ENCODE assay signal across 2 cellular contexts in the genomic region with DNA sequence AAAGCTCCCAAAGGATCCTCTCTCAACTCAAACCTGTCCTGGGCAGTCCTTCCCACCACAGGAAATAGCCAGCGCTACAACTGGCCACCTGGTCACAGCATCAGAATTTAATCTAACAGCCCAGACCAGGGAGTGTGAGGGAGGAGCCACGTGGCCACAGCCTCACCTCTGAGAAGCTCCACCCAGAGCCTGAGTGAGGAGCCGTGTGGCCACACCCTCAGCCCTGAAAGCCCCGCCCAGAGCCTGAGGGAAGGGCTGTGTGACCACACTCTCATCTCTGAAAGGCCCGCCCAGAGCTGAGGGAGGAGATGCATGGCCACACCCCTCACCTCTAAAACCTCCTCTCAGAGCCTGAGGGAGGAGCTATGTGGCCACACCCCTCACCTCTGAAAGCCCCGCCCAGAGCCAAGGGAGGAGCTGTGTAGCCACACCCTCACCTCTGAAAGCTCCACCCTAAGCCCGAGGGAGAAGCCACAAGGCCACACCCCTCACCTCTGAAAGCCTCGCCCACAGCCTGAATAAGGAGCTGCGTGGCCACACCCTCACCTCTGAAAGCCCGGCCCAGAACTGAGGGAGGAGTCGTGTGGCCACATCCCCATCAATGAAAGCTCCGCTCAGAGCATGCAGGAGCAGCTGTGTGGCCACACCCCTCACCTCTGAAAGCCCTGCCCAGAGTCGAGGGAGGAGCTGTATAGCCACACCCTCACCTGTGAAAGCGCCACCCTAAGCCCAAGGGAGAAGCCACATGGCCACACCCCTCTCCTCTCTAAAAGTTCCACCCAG.
A peak's percentile ranks its signal among the peaks of the same experiment; 100 is the strongest.
TF ChIP-seq lines count a peak whose summit lies in the region.

No MANE protein-coding gene starts in this region.

TF ChIP-seq in HEK293T, 16 proteins besides CTCF, POLR2A, EP300 and RAD21 (continued from another document):
- TF ChIP-seq, protein P1, sequence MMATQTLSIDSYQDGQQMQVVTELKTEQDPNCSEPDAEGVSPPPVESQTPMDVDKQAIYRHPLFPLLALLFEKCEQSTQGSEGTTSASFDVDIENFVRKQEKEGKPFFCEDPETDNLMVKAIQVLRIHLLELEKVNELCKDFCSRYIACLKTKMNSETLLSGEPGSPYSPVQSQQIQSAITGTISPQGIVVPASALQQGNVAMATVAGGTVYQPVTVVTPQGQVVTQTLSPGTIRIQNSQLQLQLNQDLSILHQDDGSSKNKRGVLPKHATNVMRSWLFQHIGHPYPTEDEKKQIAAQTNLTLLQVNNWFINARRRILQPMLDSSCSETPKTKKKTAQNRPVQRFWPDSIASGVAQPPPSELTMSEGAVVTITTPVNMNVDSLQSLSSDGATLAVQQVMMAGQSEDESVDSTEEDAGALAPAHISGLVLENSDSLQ (IDR thresholded peaks at IDR 0.05) = no peak

TF ChIP-seq in HepG2, 621 proteins besides CTCF, POLR2A, EP300 and RAD21 (continues in another document):
- TF ChIP-seq, protein P2, sequence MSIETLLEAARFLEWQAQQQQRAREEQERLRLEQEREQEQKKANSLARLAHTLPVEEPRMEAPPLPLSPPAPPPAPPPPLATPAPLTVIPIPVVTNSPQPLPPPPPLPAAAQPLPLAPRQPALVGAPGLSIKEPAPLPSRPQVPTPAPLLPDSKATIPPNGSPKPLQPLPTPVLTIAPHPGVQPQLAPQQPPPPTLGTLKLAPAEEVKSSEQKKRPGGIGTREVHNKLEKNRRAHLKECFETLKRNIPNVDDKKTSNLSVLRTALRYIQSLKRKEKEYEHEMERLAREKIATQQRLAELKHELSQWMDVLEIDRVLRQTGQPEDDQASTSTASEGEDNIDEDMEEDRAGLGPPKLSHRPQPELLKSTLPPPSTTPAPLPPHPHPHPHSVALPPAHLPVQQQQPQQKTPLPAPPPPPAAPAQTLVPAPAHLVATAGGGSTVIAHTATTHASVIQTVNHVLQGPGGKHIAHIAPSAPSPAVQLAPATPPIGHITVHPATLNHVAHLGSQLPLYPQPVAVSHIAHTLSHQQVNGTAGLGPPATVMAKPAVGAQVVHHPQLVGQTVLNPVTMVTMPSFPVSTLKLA (IDR thresholded peaks at IDR 0.05) = peak; percentile 20; the same call in 1 of the 2 replicates
- TF ChIP-seq MXI1 (IDR thresholded peaks at IDR 0.05; ENCODE audit: borderline replicate concordance, low read depth, low read length) (peak; percentile 44; the same call in 1 of the 3 replicates), ZNF501 (CRISPR knock-in tag; IDR thresholded peaks at IDR 0.05) (no peak), PPARG (CRISPR knock-in tag; conservative IDR thresholded peaks at IDR 0.05) (no peak), ZNF12 (CRISPR knock-in tag; IDR thresholded peaks at IDR 0.05) (no peak), ZNF768 (CRISPR knock-in tag; IDR thresholded peaks at IDR 0.05) (peak; percentile 57; the same call in 1 of the 2 replicates), MTA1 (CRISPR knock-in tag; IDR thresholded peaks at IDR 0.05; ENCODE audit: borderline replicate concordance) (no peak), GABPB1 (CRISPR knock-in tag; IDR thresholded peaks at IDR 0.05) (0 out of 2 replicates have a peak, but pooled peaks have one; percentile 8), MAFF (IDR thresholded peaks at IDR 0.05; ENCODE audit: low read depth, low read length) (no peak), NRL (CRISPR knock-in tag; IDR thresholded peaks at IDR 0.05; ENCODE audit: borderline replicate concordance) (peak; percentile 57; the same call in 1 of the 2 replicates), PRPF4 (IDR thresholded peaks at IDR 0.05; ENCODE audit: low read depth, low read length, poor library complexity, severe bottlenecking) (no peak), FLYWCH1 (CRISPR knock-in tag; IDR thresholded peaks at IDR 0.05) (no peak), ZNF788 (CRISPR knock-in tag; IDR thresholded peaks at IDR 0.05; ENCODE audit: borderline replicate concordance) (no peak), CENPT (CRISPR knock-in tag; IDR thresholded peaks at IDR 0.05; ENCODE audit: low read depth) (no peak), HNRNPUL1 (IDR thresholded peaks at IDR 0.05; ENCODE audit: low read depth, low read length) (no peak), ZMAT3 (CRISPR knock-in tag; conservative IDR thresholded peaks at IDR 0.05) (no peak), NCOA2 (CRISPR knock-in tag; IDR thresholded peaks at IDR 0.05) (no peak), SAP130 (CRISPR knock-in tag; IDR thresholded peaks at IDR 0.05; ENCODE audit: low read depth) (peak; percentile 48; the same call in 1 of the 2 replicates), STAT5B (CRISPR knock-in tag; IDR thresholded peaks at IDR 0.05) (no peak)
- TF ChIP-seq, protein P3, sequence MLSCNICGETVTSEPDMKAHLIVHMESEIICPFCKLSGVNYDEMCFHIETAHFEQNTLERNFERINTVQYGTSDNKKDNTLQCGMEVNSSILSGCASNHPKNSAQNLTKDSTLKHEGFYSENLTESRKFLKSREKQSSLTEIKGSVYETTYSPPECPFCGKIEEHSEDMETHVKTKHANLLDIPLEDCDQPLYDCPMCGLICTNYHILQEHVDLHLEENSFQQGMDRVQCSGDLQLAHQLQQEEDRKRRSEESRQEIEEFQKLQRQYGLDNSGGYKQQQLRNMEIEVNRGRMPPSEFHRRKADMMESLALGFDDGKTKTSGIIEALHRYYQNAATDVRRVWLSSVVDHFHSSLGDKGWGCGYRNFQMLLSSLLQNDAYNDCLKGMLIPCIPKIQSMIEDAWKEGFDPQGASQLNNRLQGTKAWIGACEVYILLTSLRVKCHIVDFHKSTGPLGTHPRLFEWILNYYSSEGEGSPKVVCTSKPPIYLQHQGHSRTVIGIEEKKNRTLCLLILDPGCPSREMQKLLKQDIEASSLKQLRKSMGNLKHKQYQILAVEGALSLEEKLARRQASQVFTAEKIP (CRISPR knock-in tag; IDR thresholded peaks at IDR 0.05; ENCODE audit: borderline replicate concordance) = no peak
- TF ChIP-seq, protein P4, sequence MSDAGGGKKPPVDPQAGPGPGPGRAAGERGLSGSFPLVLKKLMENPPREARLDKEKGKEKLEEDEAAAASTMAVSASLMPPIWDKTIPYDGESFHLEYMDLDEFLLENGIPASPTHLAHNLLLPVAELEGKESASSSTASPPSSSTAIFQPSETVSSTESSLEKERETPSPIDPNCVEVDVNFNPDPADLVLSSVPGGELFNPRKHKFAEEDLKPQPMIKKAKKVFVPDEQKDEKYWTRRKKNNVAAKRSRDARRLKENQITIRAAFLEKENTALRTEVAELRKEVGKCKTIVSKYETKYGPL (CRISPR knock-in tag; IDR thresholded peaks at IDR 0.05) = no peak
- TF ChIP-seq, protein P5, sequence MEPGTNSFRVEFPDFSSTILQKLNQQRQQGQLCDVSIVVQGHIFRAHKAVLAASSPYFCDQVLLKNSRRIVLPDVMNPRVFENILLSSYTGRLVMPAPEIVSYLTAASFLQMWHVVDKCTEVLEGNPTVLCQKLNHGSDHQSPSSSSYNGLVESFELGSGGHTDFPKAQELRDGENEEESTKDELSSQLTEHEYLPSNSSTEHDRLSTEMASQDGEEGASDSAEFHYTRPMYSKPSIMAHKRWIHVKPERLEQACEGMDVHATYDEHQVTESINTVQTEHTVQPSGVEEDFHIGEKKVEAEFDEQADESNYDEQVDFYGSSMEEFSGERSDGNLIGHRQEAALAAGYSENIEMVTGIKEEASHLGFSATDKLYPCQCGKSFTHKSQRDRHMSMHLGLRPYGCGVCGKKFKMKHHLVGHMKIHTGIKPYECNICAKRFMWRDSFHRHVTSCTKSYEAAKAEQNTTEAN (CRISPR knock-in tag; conservative IDR thresholded peaks at IDR 0.05) = no peak
- TF ChIP-seq, protein P6, sequence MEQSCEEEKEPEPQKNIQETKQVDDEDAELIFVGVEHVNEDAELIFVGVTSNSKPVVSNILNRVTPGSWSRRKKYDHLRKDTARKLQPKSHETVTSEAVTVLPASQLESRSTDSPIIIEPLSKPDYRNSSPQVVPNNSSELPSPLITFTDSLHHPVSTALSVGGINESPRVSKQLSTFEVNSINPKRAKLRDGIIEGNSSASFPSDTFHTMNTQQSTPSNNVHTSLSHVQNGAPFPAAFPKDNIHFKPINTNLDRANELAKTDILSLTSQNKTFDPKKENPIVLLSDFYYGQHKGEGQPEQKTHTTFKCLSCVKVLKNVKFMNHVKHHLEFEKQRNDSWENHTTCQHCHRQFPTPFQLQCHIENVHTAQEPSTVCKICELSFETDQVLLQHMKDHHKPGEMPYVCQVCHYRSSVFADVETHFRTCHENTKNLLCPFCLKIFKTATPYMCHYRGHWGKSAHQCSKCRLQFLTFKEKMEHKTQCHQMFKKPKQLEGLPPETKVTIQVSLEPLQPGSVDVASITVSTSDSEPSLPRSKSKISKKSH (CRISPR knock-in tag; IDR thresholded peaks at IDR 0.05; ENCODE audit: borderline replicate concordance) = peak; percentile 13; the same call in 1 of the 2 replicates
- TF ChIP-seq, protein P7, sequence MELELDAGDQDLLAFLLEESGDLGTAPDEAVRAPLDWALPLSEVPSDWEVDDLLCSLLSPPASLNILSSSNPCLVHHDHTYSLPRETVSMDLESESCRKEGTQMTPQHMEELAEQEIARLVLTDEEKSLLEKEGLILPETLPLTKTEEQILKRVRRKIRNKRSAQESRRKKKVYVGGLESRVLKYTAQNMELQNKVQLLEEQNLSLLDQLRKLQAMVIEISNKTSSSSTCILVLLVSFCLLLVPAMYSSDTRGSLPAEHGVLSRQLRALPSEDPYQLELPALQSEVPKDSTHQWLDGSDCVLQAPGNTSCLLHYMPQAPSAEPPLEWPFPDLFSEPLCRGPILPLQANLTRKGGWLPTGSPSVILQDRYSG (CRISPR knock-in tag; IDR thresholded peaks at IDR 0.05) = no peak
- TF ChIP-seq, protein P8, sequence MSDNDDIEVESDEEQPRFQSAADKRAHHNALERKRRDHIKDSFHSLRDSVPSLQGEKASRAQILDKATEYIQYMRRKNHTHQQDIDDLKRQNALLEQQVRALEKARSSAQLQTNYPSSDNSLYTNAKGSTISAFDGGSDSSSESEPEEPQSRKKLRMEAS (IDR thresholded peaks at IDR 0.05) = 0 out of 2 replicates have a peak, but pooled peaks have one; percentile 20
- TF ChIP-seq, protein P9, sequence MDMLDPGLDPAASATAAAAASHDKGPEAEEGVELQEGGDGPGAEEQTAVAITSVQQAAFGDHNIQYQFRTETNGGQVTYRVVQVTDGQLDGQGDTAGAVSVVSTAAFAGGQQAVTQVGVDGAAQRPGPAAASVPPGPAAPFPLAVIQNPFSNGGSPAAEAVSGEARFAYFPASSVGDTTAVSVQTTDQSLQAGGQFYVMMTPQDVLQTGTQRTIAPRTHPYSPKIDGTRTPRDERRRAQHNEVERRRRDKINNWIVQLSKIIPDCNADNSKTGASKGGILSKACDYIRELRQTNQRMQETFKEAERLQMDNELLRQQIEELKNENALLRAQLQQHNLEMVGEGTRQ (IDR thresholded peaks at IDR 0.05; ENCODE audit: low read depth, low read length) = peak; percentile 55
- TF ChIP-seq, protein P9 (CRISPR knock-in tag; IDR thresholded peaks at IDR 0.05; ENCODE audit: borderline replicate concordance) = peak; percentile 71; the same call in 1 of the 2 replicates
- TF ChIP-seq, protein P10, sequence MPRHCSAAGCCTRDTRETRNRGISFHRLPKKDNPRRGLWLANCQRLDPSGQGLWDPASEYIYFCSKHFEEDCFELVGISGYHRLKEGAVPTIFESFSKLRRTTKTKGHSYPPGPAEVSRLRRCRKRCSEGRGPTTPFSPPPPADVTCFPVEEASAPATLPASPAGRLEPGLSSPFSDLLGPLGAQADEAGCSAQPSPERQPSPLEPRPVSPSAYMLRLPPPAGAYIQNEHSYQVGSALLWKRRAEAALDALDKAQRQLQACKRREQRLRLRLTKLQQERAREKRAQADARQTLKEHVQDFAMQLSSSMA (CRISPR knock-in tag; IDR thresholded peaks at IDR 0.05) = no peak
- TF ChIP-seq, protein P11, sequence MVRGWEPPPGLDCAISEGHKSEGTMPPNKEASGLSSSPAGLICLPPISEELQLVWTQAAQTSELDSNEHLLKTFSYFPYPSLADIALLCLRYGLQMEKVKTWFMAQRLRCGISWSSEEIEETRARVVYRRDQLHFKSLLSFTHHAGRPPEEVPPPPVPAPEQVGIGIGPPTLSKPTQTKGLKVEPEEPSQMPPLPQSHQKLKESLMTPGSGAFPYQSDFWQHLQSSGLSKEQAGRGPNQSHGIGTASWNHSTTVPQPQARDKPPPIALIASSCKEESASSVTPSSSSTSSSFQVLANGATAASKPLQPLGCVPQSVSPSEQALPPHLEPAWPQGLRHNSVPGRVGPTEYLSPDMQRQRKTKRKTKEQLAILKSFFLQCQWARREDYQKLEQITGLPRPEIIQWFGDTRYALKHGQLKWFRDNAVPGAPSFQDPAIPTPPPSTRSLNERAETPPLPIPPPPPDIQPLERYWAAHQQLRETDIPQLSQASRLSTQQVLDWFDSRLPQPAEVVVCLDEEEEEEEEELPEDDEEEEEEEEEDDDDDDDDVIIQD (CRISPR knock-in tag; IDR thresholded peaks at IDR 0.05; ENCODE audit: low read depth) = peak; percentile 82; the same call in 1 of the 2 replicates
